1 cellular context compared by ENCODE assay signal in the genomic region with DNA sequence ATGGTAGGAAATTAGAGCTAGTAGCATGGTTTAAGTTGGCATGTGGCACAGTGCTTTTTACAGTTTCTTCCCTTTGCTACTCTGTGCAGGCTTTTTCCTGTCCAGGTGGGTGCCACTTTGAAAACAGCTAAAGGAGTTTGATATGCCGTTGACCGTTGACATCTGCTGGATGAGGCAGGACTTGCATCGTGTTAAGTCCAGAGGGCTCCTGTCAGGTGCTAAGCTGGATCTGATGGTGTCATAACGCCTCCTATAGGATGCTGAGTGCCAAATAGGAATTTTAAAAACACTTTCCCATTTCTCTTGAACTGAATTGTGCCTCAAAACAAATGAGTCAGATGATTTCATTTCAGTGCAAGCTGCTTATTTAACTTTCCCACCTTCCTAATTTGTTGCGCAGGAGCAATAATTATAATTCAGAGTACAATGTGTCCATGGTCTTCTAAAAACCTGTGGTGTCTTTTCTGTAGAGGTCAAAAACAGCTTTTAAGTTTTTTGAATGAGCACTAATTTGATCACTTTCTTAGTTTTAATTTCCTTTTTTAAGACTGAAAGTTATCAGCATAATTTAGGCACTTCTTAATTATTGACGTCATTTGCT.
TF ChIP-seq lines count a peak whose summit lies in the region.

No MANE protein-coding gene starts in this region.

TF ChIP-seq in K562, 482 proteins besides CTCF, POLR2A, EP300 and RAD21 (continued from another document):
- TF ChIP-seq MYC (IDR thresholded peaks at IDR 0.05; ENCODE audit: low read depth, low read length): 0 out of 2 replicates have a peak, but pooled peaks have one; percentile 18
- no peak for TF ChIP-seq MYC (CRISPR knock-in tag; IDR thresholded peaks at IDR 0.05; ENCODE audit: borderline replicate concordance, low read depth)
- no peak for TF ChIP-seq PRMT5 (CRISPR knock-in tag; IDR thresholded peaks at IDR 0.05)
- TF ChIP-seq, protein P1, sequence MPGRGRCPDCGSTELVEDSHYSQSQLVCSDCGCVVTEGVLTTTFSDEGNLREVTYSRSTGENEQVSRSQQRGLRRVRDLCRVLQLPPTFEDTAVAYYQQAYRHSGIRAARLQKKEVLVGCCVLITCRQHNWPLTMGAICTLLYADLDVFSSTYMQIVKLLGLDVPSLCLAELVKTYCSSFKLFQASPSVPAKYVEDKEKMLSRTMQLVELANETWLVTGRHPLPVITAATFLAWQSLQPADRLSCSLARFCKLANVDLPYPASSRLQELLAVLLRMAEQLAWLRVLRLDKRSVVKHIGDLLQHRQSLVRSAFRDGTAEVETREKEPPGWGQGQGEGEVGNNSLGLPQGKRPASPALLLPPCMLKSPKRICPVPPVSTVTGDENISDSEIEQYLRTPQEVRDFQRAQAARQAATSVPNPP (IDR thresholded peaks at IDR 0.05; ENCODE audit: borderline replicate concordance, insufficient read depth, insufficient read length): no peak
- TF ChIP-seq TAF15 (IDR thresholded peaks at IDR 0.05; ENCODE audit: low read depth, low read length): no peak
- TF ChIP-seq CTBP1 (IDR thresholded peaks at IDR 0.05; ENCODE audit: borderline replicate concordance): no peak
- 0 out of 4 replicates have a peak, but pooled peaks of 1 of the 2 experiments have one; percentile 10 for TF ChIP-seq RCOR1 (IDR thresholded peaks at IDR 0.05; ENCODE audit: borderline replicate concordance in 1 of 2, low read depth in 2 of 2, low read length in 2 of 2)
- TF ChIP-seq TRIM28 (IDR thresholded peaks at IDR 0.05): no peak
- TF ChIP-seq MEIS2 (IDR thresholded peaks at IDR 0.05; ENCODE audit: partially characterized antibody): peak; percentile 11
- TF ChIP-seq POLR3G (IDR thresholded peaks at IDR 0.05; ENCODE audit: extremely low read depth, insufficient read length, insufficient replicate concordance): no peak
- no peak for TF ChIP-seq ETV5 (CRISPR knock-in tag; IDR thresholded peaks at IDR 0.05; ENCODE audit: low read depth)
- no peak for TF ChIP-seq SMARCA5 (IDR thresholded peaks at IDR 0.05)
- TF ChIP-seq, protein P2, sequence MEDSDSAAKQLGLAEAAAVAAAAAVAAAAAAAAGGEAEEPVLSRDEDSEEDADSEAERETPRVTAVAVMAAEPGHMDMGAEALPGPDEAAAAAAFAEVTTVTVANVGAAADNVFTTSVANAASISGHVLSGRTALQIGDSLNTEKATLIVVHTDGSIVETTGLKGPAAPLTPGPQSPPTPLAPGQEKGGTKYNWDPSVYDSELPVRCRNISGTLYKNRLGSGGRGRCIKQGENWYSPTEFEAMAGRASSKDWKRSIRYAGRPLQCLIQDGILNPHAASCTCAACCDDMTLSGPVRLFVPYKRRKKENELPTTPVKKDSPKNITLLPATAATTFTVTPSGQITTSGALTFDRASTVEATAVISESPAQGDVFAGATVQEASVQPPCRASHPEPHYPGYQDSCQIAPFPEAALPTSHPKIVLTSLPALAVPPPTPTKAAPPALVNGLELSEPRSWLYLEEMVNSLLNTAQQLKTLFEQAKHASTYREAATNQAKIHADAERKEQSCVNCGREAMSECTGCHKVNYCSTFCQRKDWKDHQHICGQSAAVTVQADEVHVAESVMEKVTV (CRISPR knock-in tag; IDR thresholded peaks at IDR 0.05): peak; percentile 60
- no peak for TF ChIP-seq CCAR2 (IDR thresholded peaks at IDR 0.05; ENCODE audit: low read depth, low read length)
- TF ChIP-seq SMAD2 (IDR thresholded peaks at IDR 0.05; ENCODE audit: low read depth, low read length): no peak
- TF ChIP-seq, protein P3, sequence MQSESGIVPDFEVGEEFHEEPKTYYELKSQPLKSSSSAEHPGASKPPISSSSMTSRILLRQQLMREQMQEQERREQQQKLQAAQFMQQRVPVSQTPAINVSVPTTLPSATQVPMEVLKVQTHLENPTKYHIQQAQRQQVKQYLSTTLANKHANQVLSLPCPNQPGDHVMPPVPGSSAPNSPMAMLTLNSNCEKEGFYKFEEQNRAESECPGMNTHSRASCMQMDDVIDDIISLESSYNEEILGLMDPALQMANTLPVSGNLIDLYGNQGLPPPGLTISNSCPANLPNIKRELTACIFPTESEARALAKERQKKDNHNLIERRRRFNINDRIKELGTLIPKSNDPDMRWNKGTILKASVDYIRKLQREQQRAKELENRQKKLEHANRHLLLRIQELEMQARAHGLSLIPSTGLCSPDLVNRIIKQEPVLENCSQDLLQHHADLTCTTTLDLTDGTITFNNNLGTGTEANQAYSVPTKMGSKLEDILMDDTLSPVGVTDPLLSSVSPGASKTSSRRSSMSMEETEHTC (IDR thresholded peaks at IDR 0.05): 0 out of 2 replicates have a peak, but pooled peaks have one; percentile 36
